Comparison of ENCODE assay signal across 2 cellular contexts in the genomic region with DNA sequence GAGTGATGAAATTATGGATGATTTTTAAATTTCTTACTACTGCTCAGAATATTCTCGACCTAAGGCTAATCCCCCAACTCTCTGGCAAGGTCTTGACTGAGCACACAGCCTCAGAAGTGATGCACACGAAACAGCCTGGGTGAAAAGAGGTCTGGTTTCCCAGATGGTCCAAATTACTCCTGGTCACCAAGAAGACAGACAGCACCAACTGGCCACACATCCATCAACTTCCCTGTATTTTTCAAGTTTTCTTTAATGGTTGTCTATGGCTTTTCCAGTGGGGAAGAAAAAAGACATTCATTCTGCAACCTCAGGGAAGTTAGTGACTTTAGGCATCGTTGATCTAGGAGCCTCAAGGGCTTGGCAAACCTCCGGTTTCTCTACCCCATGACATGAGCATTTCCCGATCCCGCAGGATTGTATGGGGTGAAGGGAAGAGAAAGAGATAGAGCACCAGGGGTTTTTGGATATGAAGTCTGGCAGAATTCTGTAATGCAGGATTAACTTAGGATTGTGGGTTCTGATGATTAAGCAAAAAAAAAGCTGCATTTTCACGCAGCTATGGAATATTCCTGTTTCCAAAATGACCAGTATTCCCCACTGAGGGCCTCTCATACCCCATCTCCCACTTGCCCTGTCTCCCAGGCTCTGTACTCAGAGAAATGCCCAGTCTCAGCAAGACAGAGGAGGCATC.
TF ChIP-seq lines count a peak whose summit lies in the region.

No MANE protein-coding gene starts in this region.

TF ChIP-seq in HCT116, 20 proteins besides CTCF, POLR2A, EP300 and RAD21 (continued from another document):
- TF ChIP-seq, protein P1, sequence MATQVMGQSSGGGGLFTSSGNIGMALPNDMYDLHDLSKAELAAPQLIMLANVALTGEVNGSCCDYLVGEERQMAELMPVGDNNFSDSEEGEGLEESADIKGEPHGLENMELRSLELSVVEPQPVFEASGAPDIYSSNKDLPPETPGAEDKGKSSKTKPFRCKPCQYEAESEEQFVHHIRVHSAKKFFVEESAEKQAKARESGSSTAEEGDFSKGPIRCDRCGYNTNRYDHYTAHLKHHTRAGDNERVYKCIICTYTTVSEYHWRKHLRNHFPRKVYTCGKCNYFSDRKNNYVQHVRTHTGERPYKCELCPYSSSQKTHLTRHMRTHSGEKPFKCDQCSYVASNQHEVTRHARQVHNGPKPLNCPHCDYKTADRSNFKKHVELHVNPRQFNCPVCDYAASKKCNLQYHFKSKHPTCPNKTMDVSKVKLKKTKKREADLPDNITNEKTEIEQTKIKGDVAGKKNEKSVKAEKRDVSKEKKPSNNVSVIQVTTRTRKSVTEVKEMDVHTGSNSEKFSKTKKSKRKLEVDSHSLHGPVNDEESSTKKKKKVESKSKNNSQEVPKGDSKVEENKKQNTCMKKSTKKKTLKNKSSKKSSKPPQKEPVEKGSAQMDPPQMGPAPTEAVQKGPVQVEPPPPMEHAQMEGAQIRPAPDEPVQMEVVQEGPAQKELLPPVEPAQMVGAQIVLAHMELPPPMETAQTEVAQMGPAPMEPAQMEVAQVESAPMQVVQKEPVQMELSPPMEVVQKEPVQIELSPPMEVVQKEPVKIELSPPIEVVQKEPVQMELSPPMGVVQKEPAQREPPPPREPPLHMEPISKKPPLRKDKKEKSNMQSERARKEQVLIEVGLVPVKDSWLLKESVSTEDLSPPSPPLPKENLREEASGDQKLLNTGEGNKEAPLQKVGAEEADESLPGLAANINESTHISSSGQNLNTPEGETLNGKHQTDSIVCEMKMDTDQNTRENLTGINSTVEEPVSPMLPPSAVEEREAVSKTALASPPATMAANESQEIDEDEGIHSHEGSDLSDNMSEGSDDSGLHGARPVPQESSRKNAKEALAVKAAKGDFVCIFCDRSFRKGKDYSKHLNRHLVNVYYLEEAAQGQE (IDR thresholded peaks at IDR 0.05; ENCODE audit: low read depth): no peak
- TF ChIP-seq, protein P2, sequence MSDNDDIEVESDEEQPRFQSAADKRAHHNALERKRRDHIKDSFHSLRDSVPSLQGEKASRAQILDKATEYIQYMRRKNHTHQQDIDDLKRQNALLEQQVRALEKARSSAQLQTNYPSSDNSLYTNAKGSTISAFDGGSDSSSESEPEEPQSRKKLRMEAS (IDR thresholded peaks at IDR 0.05): no peak
- no peak for TF ChIP-seq SP1 (IDR thresholded peaks at IDR 0.05; ENCODE audit: low read depth)
- TF ChIP-seq, protein P3, sequence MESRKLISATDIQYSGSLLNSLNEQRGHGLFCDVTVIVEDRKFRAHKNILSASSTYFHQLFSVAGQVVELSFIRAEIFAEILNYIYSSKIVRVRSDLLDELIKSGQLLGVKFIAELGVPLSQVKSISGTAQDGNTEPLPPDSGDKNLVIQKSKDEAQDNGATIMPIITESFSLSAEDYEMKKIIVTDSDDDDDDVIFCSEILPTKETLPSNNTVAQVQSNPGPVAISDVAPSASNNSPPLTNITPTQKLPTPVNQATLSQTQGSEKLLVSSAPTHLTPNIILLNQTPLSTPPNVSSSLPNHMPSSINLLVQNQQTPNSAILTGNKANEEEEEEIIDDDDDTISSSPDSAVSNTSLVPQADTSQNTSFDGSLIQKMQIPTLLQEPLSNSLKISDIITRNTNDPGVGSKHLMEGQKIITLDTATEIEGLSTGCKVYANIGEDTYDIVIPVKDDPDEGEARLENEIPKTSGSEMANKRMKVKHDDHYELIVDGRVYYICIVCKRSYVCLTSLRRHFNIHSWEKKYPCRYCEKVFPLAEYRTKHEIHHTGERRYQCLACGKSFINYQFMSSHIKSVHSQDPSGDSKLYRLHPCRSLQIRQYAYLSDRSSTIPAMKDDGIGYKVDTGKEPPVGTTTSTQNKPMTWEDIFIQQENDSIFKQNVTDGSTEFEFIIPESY (IDR thresholded peaks at IDR 0.05; ENCODE audit: extremely low read depth, insufficient replicate concordance, low read length): no peak
- TF ChIP-seq EZH2 (IDR thresholded peaks at IDR 0.05): no peak
- TF ChIP-seq EGR1 (IDR thresholded peaks at IDR 0.05; ENCODE audit: low read depth): no peak

TF ChIP-seq in WTC11, 78 proteins besides CTCF, POLR2A, EP300 and RAD21 (continued from another document):
- TF ChIP-seq, protein P4, sequence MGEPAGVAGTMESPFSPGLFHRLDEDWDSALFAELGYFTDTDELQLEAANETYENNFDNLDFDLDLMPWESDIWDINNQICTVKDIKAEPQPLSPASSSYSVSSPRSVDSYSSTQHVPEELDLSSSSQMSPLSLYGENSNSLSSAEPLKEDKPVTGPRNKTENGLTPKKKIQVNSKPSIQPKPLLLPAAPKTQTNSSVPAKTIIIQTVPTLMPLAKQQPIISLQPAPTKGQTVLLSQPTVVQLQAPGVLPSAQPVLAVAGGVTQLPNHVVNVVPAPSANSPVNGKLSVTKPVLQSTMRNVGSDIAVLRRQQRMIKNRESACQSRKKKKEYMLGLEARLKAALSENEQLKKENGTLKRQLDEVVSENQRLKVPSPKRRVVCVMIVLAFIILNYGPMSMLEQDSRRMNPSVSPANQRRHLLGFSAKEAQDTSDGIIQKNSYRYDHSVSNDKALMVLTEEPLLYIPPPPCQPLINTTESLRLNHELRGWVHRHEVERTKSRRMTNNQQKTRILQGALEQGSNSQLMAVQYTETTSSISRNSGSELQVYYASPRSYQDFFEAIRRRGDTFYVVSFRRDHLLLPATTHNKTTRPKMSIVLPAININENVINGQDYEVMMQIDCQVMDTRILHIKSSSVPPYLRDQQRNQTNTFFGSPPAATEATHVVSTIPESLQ (CRISPR knock-in tag; IDR thresholded peaks at IDR 0.05): no peak
- no peak for TF ChIP-seq TP53 (CRISPR knock-in tag; IDR thresholded peaks at IDR 0.05)
- TF ChIP-seq JAZF1 (CRISPR knock-in tag; IDR thresholded peaks at IDR 0.05): no peak
- TF ChIP-seq EMX1 (CRISPR knock-in tag; IDR thresholded peaks at IDR 0.05): no peak
- no peak for TF ChIP-seq SP1 (CRISPR knock-in tag; conservative IDR thresholded peaks at IDR 0.05)
- TF ChIP-seq CBFB (CRISPR knock-in tag; IDR thresholded peaks at IDR 0.05; ENCODE audit: low read depth): no peak
- TF ChIP-seq, protein P5, sequence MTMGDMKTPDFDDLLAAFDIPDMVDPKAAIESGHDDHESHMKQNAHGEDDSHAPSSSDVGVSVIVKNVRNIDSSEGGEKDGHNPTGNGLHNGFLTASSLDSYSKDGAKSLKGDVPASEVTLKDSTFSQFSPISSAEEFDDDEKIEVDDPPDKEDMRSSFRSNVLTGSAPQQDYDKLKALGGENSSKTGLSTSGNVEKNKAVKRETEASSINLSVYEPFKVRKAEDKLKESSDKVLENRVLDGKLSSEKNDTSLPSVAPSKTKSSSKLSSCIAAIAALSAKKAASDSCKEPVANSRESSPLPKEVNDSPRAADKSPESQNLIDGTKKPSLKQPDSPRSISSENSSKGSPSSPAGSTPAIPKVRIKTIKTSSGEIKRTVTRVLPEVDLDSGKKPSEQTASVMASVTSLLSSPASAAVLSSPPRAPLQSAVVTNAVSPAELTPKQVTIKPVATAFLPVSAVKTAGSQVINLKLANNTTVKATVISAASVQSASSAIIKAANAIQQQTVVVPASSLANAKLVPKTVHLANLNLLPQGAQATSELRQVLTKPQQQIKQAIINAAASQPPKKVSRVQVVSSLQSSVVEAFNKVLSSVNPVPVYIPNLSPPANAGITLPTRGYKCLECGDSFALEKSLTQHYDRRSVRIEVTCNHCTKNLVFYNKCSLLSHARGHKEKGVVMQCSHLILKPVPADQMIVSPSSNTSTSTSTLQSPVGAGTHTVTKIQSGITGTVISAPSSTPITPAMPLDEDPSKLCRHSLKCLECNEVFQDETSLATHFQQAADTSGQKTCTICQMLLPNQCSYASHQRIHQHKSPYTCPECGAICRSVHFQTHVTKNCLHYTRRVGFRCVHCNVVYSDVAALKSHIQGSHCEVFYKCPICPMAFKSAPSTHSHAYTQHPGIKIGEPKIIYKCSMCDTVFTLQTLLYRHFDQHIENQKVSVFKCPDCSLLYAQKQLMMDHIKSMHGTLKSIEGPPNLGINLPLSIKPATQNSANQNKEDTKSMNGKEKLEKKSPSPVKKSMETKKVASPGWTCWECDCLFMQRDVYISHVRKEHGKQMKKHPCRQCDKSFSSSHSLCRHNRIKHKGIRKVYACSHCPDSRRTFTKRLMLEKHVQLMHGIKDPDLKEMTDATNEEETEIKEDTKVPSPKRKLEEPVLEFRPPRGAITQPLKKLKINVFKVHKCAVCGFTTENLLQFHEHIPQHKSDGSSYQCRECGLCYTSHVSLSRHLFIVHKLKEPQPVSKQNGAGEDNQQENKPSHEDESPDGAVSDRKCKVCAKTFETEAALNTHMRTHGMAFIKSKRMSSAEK (CRISPR knock-in tag; IDR thresholded peaks at IDR 0.05; ENCODE audit: borderline replicate concordance): no peak
- no peak for TF ChIP-seq RORB (CRISPR knock-in tag; IDR thresholded peaks at IDR 0.05)
- TF ChIP-seq FOXJ3 (CRISPR knock-in tag; IDR thresholded peaks at IDR 0.05; ENCODE audit: borderline replicate concordance): no peak
- TF ChIP-seq, protein P6, sequence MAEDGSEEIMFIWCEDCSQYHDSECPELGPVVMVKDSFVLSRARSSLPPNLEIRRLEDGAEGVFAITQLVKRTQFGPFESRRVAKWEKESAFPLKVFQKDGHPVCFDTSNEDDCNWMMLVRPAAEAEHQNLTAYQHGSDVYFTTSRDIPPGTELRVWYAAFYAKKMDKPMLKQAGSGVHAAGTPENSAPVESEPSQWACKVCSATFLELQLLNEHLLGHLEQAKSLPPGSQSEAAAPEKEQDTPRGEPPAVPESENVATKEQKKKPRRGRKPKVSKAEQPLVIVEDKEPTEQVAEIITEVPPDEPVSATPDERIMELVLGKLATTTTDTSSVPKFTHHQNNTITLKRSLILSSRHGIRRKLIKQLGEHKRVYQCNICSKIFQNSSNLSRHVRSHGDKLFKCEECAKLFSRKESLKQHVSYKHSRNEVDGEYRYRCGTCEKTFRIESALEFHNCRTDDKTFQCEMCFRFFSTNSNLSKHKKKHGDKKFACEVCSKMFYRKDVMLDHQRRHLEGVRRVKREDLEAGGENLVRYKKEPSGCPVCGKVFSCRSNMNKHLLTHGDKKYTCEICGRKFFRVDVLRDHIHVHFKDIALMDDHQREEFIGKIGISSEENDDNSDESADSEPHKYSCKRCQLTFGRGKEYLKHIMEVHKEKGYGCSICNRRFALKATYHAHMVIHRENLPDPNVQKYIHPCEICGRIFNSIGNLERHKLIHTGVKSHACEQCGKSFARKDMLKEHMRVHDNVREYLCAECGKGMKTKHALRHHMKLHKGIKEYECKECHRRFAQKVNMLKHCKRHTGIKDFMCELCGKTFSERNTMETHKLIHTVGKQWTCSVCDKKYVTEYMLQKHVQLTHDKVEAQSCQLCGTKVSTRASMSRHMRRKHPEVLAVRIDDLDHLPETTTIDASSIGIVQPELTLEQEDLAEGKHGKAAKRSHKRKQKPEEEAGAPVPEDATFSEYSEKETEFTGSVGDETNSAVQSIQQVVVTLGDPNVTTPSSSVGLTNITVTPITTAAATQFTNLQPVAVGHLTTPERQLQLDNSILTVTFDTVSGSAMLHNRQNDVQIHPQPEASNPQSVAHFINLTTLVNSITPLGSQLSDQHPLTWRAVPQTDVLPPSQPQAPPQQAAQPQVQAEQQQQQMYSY (CRISPR knock-in tag; IDR thresholded peaks at IDR 0.05): no peak
- TF ChIP-seq CREM (CRISPR knock-in tag; IDR thresholded peaks at IDR 0.05): no peak
- TF ChIP-seq, protein P7, sequence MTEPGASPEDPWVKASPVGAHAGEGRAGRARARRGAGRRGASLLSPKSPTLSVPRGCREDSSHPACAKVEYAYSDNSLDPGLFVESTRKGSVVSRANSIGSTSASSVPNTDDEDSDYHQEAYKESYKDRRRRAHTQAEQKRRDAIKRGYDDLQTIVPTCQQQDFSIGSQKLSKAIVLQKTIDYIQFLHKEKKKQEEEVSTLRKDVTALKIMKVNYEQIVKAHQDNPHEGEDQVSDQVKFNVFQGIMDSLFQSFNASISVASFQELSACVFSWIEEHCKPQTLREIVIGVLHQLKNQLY (CRISPR knock-in tag; IDR thresholded peaks at IDR 0.05): no peak
- no peak for TF ChIP-seq NR3C1 (CRISPR knock-in tag; conservative IDR thresholded peaks at IDR 0.05; ENCODE audit: low read depth)
- TF ChIP-seq NR1H2 (CRISPR knock-in tag; IDR thresholded peaks at IDR 0.05): no peak
